ENCODE assay signal across 8 cellular contexts in the genomic region with DNA sequence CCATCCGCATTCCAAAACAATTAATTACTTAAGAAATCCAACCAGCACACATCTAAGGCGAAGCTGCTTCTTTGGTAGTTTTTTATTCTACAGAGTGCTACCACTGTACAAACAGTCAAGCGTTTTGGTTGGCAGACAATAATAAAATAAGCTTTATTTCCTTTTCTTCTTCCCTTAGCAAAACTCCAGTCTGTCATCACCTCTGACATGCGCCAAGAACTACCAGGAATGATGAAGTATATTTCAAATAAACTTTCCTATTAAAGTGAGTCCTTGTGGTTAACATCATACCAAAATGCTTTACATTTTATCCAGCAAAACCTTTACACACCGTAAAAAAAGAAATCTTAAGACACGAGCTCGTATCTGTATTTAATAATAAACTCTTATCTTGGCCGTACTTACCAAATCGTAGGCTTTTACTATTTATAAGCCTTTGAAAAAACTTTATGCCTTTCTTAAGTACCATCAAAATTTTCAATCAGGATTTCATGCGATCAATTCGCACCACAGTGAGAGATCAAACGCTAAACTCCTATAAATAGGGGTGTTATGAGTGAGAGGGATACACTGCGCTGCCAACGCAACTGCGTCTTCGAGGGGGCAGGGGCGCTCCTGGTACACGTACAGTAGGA. TPM values are rescaled to one million over a fixed set of nuclear protein-coding genes. Genes with fewer than 3 reads are reported as not detected.
DNase-seq lines count a peak whose midpoint lies in the region; TF ChIP-seq lines count a peak whose summit lies in the region.

No MANE protein-coding gene starts in this region.

- H3K4me3 Mint-ChIP-seq in neural progenitor cell, result peak overlapping the region; percentile 98

- no peaks in the 10 kb centered on the region for H3K9me2 ChIP-seq in SU-DHL-6 (replicated peaks; ENCODE audit: insufficient read depth, low read length)

- no peaks in the 10 kb centered on the region for H3K27me3 Mint-ChIP-seq in neural progenitor cell (ENCODE audit: insufficient read depth, low read depth)

- H3K9me3 ChIP-seq in SU-DHL-6 (ENCODE audit: insufficient read depth, low read length) (no peaks in the 10 kb centered on the region), neural progenitor cell (ENCODE audit: low read depth) (no peaks in the 10 kb centered on the region)

- H3K9ac ChIP-seq in SU-DHL-6 (ENCODE audit: low read length), result peak overlapping the region; percentile 91
- H3K9ac ChIP-seq in neural progenitor cell, result peak overlapping the region; percentile 84

- H3K36me3 ChIP-seq in SU-DHL-6 (ENCODE audit: low read length), result peaks cover 5% of the 10 kb centered on the region; the same call in 1 of the 2 replicates
- H3K36me3 ChIP-seq in neural progenitor cell, result no peaks in the 10 kb centered on the region

- peak overlapping the region; percentile 78 for H3K4me2 ChIP-seq in SU-DHL-6 (ENCODE audit: low read depth, low read length, poor library complexity, severe bottlenecking)
- peak overlapping the region; percentile 81 for H3K4me2 ChIP-seq in neural progenitor cell

- peaks cover 6% of the 10 kb centered on the region for H3K36me3 Mint-ChIP-seq in neural progenitor cell

- peaks cover 24% of the 10 kb centered on the region for H3K4me1 ChIP-seq in neural progenitor cell

- H3F3A ChIP-seq in SU-DHL-6 (ENCODE audit: insufficient read depth) (no peaks in the 10 kb centered on the region; the same call in 1 of the 2 replicates), neural progenitor cell (ENCODE audit: low read depth) (peaks cover 9% of the 10 kb centered on the region)

- no peak for TF ChIP-seq CTCF in SU-DHL-6 (IDR thresholded peaks at IDR 0.05; ENCODE audit: insufficient read depth, low read length, poor library complexity, severe bottlenecking)
- TF ChIP-seq CTCF in epithelial cell of proximal tubule (conservative IDR thresholded peaks at IDR 0.05; ENCODE audit: low read depth, low read length), result no peak
- no peak for TF ChIP-seq CTCF in neural progenitor cell (IDR thresholded peaks at IDR 0.05)

- no peak overlapping the region for H2AFZ ChIP-seq in SU-DHL-6 (ENCODE audit: low read depth, low read length, severe bottlenecking)
- H2AFZ ChIP-seq in neural progenitor cell (replicated peaks), result no peak overlapping the region

- peaks cover 34% of the 10 kb centered on the region for H3K4me1 Mint-ChIP-seq in neural progenitor cell

- peaks cover 1% of the 10 kb centered on the region for H3K9me3 Mint-ChIP-seq in neural progenitor cell

- H3K4me3 ChIP-seq in SU-DHL-6 (ENCODE audit: insufficient read depth, low read length, poor library complexity, severe bottlenecking) (peak overlapping the region; percentile 63), epithelial cell of proximal tubule (ENCODE audit: low read depth, low read length) (peak overlapping the region; percentile 83), neural progenitor cell (peak overlapping the region; percentile 98)

- peak overlapping the region; percentile 73 for H3K27ac ChIP-seq in SU-DHL-6 (ENCODE audit: low read depth, low read length)
- H3K27ac ChIP-seq in neural progenitor cell, result no peak overlapping the region

- H3K27me3 ChIP-seq in SU-DHL-6 (ENCODE audit: low read length) (no peaks in the 10 kb centered on the region), neural progenitor cell (no peaks in the 10 kb centered on the region)

- H3K79me2 ChIP-seq in SU-DHL-6 (ENCODE audit: insufficient read depth, low read length), result peaks cover 57% of the 10 kb centered on the region
- H3K79me2 ChIP-seq in neural progenitor cell (ENCODE audit: low read depth), result peaks cover 58% of the 10 kb centered on the region

- DNase-seq in activated effector memory CD4-positive, alpha-beta T cell treated with anti-CD3 and anti-CD28 coated beads, Interleukin-2, amount 50 U/mL, for 16 hours, result peak; percentile 81
- DNase-seq in activated effector memory CD4-positive, alpha-beta T cell treated with Interleukin-2 at 50 U/mL for 16 hours, result no peak
- no peak for DNase-seq in epithelial cell of proximal tubule (ENCODE audit: low read depth)
- peak; percentile 66 for DNase-seq in neural progenitor cell (ENCODE audit: low spot score)
- DNase-seq in cerebellum (ENCODE audit: low spot score), result no peak
- DNase-seq in GDM1 (lab: John Stamatoyannopoulos, UW), result no peak
- no peak for DNase-seq in GM19238 (ENCODE audit: insufficient read length, low spot score)

- H4K20me1 ChIP-seq in SU-DHL-6 (ENCODE audit: low read depth, low read length), result peaks cover 36% of the 10 kb centered on the region
- H4K20me1 ChIP-seq in neural progenitor cell (ENCODE audit: low read depth), result peaks cover 57% of the 10 kb centered on the region

- peak overlapping the region; percentile 75 for H3K27ac Mint-ChIP-seq in neural progenitor cell

RNA-seq across cellular contexts. Expression of a gene that starts 1.2 kb away (rescaled TPM):
- 77.5 and 79.2 TPM in 2 replicates for total RNA-seq in epithelial cell of proximal tubule
- total RNA-seq in neural progenitor cell (ENCODE audit: low replicate concordance), result 158 and 203 TPM in 2 replicates
- total RNA-seq in cerebellum, result 88.8 TPM

Comparison
In these comparisons a context has a peak if more than half of its experiments do, and no peak if none do; other contexts are left out.
1. DNase-seq: peak in activated effector memory CD4-positive, alpha-beta T cell treated with anti-CD3 and anti-CD28 coated beads, Interleukin-2, amount 50 U/mL, for 16 hours (single experiment) and neural progenitor cell (single experiment); none in activated effector memory CD4-positive, alpha-beta T cell treated with Interleukin-2 at 50 U/mL for 16 hours (single experiment), epithelial cell of proximal tubule (single experiment), cerebellum (single experiment), GDM1 (single experiment) and GM19238 (single experiment).
2. Peak in every context shown above with its lines, with median percentiles within 50 percentile points of each other: H3K4me3 ChIP-seq.